In the genomic region with DNA sequence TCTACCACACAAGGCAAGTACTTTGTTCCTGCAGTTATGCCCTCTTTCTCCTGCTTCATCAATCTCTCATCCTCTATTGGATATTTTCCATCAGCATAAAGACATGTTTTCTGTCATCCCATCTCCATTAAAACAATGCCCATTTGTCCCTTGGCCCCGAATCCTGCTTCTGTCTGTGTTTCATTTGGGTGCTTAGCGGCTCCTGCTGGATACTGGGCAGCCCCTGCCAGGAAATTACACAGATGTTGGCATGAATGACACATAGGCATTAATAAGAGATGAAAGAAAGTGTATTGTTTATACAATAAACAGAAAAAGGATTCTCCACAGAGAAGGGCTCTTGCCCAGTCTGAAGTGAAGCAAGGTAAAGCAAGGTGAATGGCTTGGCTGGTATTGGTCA, we compare ENCODE assay signal across 24 cellular contexts.
"Had no signal": no experiment of that assay in that cellular context is flagged by ENCODE, and none has a peak within 500 bp of the region (broad histone marks: within the 10 kb centered on the region; RNA-seq: fewer than 3 reads in every experiment).

No MANE protein-coding gene starts in this region.

- H3K36me3 Mint-ChIP-seq: activated naive CD4-positive, alpha-beta T cell treated with anti-CD3 and anti-CD28 coated beads, Interleukin-2, amount 10 ng/mL, durations not matched to agents 7 days and 5 days; memory B cell; stimulated activated naive B cell treated with anti-CD40 and anti-IgM and Interleukin-4, amounts not matched to agents 10 μg/mL and 1 μg/mL and 100 μg/mL, for 72 hours had no signal

- H3K9me3 ChIP-seq: body of pancreas, mucosa of descending colon, sigmoid colon, thoracic aorta, upper lobe of left lung had no signal

- H3K4me1 ChIP-seq: body of pancreas, sigmoid colon, upper lobe of left lung had no signal

- H3K27me3 ChIP-seq: body of pancreas, cardiac muscle cell, hepatocyte, sigmoid colon, upper lobe of left lung had no signal

- H3K27ac ChIP-seq: body of pancreas, cardiac muscle cell, hepatocyte, sigmoid colon, thoracic aorta, upper lobe of left lung had no signal

- H3K4me3 Mint-ChIP-seq: activated B cell treated with CpG ODN at 0.5 μM for 24 hours; activated CD4-positive, alpha-beta T cell treated with anti-CD3 and anti-CD28 coated beads for 36 hours; activated naive CD4-positive, alpha-beta T cell treated with anti-CD3 and anti-CD28 coated beads, Interleukin-2, amount 10 ng/mL, durations not matched to agents 7 days and 5 days; activated T-cell treated with anti-CD3 and anti-CD28 coated beads, Interleukin-2, amount 50 U/mL, for 4 hours; memory B cell; nephron progenitor cell; stimulated activated naive B cell treated with anti-CD40 and anti-IgM and Interleukin-4, amounts not matched to agents 10 μg/mL and 1 μg/mL and 100 μg/mL, for 72 hours; T-helper 17 cell had no signal

- H3K36me3 ChIP-seq: cardiac muscle cell, sigmoid colon, thoracic aorta, upper lobe of left lung had no signal

- H3K4me2 ChIP-seq: hepatocyte had no signal

- H3K9me3 Mint-ChIP-seq: activated B cell treated with CpG ODN at 0.5 μM for 24 hours; activated naive CD4-positive, alpha-beta T cell treated with anti-CD3 and anti-CD28 coated beads, Interleukin-2, amount 10 ng/mL, durations not matched to agents 7 days and 5 days; nephron progenitor cell; stimulated activated naive B cell treated with anti-CD40 and anti-IgM and Interleukin-4, amounts not matched to agents 10 μg/mL and 1 μg/mL and 100 μg/mL, for 72 hours had no signal

- ATAC-seq: activated CD4-positive, alpha-beta T cell treated with anti-CD3 and anti-CD28 coated beads for 36 hours; activated T-cell treated with anti-CD3 and anti-CD28 coated beads, Interleukin-2, amount 50 U/mL, for 4 hours; body of pancreas; mucosa of descending colon; stimulated activated naive B cell treated with anti-CD40 and anti-IgM and Interleukin-4, amounts not matched to agents 10 μg/mL and 1 μg/mL and 100 μg/mL, for 72 hours; T-helper 17 cell had no signal

- H3K4me1 Mint-ChIP-seq: activated B cell treated with CpG ODN at 0.5 μM for 24 hours; activated CD4-positive, alpha-beta T cell treated with anti-CD3 and anti-CD28 coated beads for 36 hours; activated naive CD4-positive, alpha-beta T cell treated with anti-CD3 and anti-CD28 coated beads, Interleukin-2, amount 10 ng/mL, durations not matched to agents 7 days and 5 days; memory B cell; nephron progenitor cell; stimulated activated naive B cell treated with anti-CD40 and anti-IgM and Interleukin-4, amounts not matched to agents 10 μg/mL and 1 μg/mL and 100 μg/mL, for 72 hours; T-helper 17 cell had no signal

- H3K27me3 Mint-ChIP-seq: activated B cell treated with CpG ODN at 0.5 μM for 24 hours; activated CD4-positive, alpha-beta T cell treated with anti-CD3 and anti-CD28 coated beads for 36 hours; activated naive CD4-positive, alpha-beta T cell treated with anti-CD3 and anti-CD28 coated beads, Interleukin-2, amount 10 ng/mL, durations not matched to agents 7 days and 5 days; memory B cell; stimulated activated naive B cell treated with anti-CD40 and anti-IgM and Interleukin-4, amounts not matched to agents 10 μg/mL and 1 μg/mL and 100 μg/mL, for 72 hours; T-helper 17 cell had no signal

- DNase-seq: activated B cell treated with CpG ODN at 0.5 μM for 24 hours; activated CD4-positive, alpha-beta T cell treated with anti-CD3 and anti-CD28 coated beads for 36 hours; activated CD4-positive, alpha-beta T cell treated with anti-CD3 and anti-CD28 coated beads, Interleukin-2, amount 50 U/mL, for 4 hours; activated CD8-positive, alpha-beta memory T cell treated with anti-CD3 and anti-CD28 coated beads, Interleukin-2, amount 50 U/mL, for 48 hours; activated naive CD4-positive, alpha-beta T cell treated with anti-CD3 and anti-CD28 coated beads, Interleukin-2, amount 10 ng/mL, durations not matched to agents 7 days and 5 days; activated T-cell treated with anti-CD3 and anti-CD28 coated beads, Interleukin-2, amount 50 U/mL, for 4 hours; body of pancreas; effector CD4-positive, alpha-beta T cell; erythroblast; foreskin fibroblast; mucosa of descending colon; nephron progenitor cell; retina; sigmoid colon; stimulated activated CD4-positive, alpha-beta T cell treated with anti-CD3 and anti-CD28 coated beads, Interleukin-2, amount 100 ng/mL, for 48 hours; stimulated activated CD8-positive, alpha-beta memory T cell treated with anti-CD3 and anti-CD28 coated beads, Interleukin-4, amount 100 ng/mL, for 48 hours; stimulated activated naive B cell treated with anti-CD40 and anti-IgM and Interleukin-4, amounts not matched to agents 10 μg/mL and 1 μg/mL and 100 μg/mL, for 72 hours; SW 1271; T-helper 17 cell; upper lobe of left lung had no signal

- H3K27ac Mint-ChIP-seq: activated B cell treated with CpG ODN at 0.5 μM for 24 hours; activated CD4-positive, alpha-beta T cell treated with anti-CD3 and anti-CD28 coated beads for 36 hours; activated naive CD4-positive, alpha-beta T cell treated with anti-CD3 and anti-CD28 coated beads, Interleukin-2, amount 10 ng/mL, durations not matched to agents 7 days and 5 days; memory B cell; nephron progenitor cell; stimulated activated naive B cell treated with anti-CD40 and anti-IgM and Interleukin-4, amounts not matched to agents 10 μg/mL and 1 μg/mL and 100 μg/mL, for 72 hours; T-helper 17 cell had no signal

- H3K4me3 ChIP-seq: body of pancreas, cardiac muscle cell, hepatocyte, mucosa of descending colon, sigmoid colon, thoracic aorta, upper lobe of left lung had no signal

- H2AFZ ChIP-seq: hepatocyte had no signal

- H3K79me2 ChIP-seq: hepatocyte had no signal
